Comparison of ENCODE assay signal across 13 cellular contexts in the genomic region with DNA sequence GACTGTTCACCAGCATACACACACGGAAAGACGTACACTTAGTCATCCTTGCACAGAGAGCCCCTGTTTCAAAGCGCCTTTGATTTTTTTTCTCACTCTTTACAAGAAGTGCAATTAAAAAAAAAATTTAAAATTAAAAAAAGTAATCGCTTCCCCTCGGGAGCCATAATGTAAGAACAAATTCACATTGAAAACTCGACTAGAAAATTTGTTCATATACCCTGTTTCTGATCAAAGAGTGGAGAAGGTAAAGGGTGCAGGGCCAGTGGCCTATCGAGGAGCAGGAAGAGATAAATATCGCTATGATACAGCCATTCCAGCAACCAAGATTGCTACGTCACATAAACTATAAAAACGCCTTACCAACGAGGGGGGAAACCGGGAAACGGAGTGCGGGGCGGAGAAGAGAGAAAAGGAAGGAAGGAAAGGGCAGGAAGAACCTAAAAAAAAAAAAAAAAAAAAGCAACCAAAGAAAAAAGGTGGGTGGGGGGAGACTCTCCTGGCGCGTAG. TPM values are rescaled to one million over a fixed set of nuclear protein-coding genes. Genes with fewer than 3 reads are reported as not detected.
A peak's percentile ranks its signal among the peaks of the same experiment; 100 is the strongest.
DNase-seq lines count a peak whose midpoint lies in the region; ATAC-seq, FAIRE-seq and TF ChIP-seq lines count a peak whose summit lies in the region.
"Had no signal": no experiment of that assay in that cellular context is flagged by ENCODE, and none has a peak within 500 bp of the region (broad histone marks: within the 10 kb centered on the region; RNA-seq: fewer than 3 reads in every experiment).

No MANE protein-coding gene starts in this region.

- peak overlapping the region; percentile 85 for H3K4me2 ChIP-seq in IMR-90 (ENCODE audit: low read depth, low read length)
- H3K4me2 ChIP-seq: KMS-11 had no signal

- DNase-seq in IMR-90 (peak; percentile 86), chondrocyte (ENCODE audit: low spot score) (no peak), lower lobe of right lung (no peak), small intestine (no peak)
- DNase-seq in stimulated activated effector memory CD8-positive, alpha-beta T cell treated with anti-CD3 and anti-CD28 coated beads, Interleukin-12 subunit alpha, Interleukin-12 subunit beta, amount 100 ng/mL, for 72 hours (ENCODE audit: low spot score in 2 of 2) = no peak
- DNase-seq: NCI-H1930, SW 1271 had no signal

- BruUV-seq in IMR-90 (replicated peaks; lab: Mats Ljungman, UMichigan) = no TSS peak

- H3K9me1 ChIP-seq in IMR-90 (ENCODE audit: insufficient read depth, low read length) = peaks cover 13% of the 10 kb centered on the region; the same call in 1 of the 2 replicates

- H3K27me3 ChIP-seq in IMR-90 (ENCODE audit: control insufficient read depth, insufficient read depth, low read length) = no peaks in the 10 kb centered on the region
- peaks cover 45% of the 10 kb centered on the region for H3K27me3 ChIP-seq in lower lobe of right lung (ENCODE audit: low read depth)
- peaks cover 0 to 11% of the 10 kb centered on the region in 2 donors for H3K27me3 ChIP-seq in small intestine (ENCODE audit: control insufficient read depth in 2 of 2, insufficient read depth in 2 of 2, low read length in 2 of 2)

- no CpG with 5 or more reads among the region's 17 CpGs for WGBS in IMR-90 (ENCODE audit: extremely low coverage in 2 of 2, insufficient read length in 1 of 2), 2 experiments
- 55 to 84% (median 78%) methylated on average over 17 of the region's 17 CpGs for WGBS in small intestine, 3 donors

- peak overlapping the region; percentile 87 for H2BK120ac ChIP-seq in IMR-90 (ENCODE audit: low read depth, low read length)

- peak overlapping the region; percentile 82 to 91 for H4K8ac ChIP-seq in IMR-90 (ENCODE audit: low read depth in 2 of 2, low read length in 2 of 2)

- peak overlapping the region; percentile 88 for H3K4ac ChIP-seq in IMR-90 (ENCODE audit: low read depth, low read length)

- POLR2A ChIA-PET in IMR-90 (lab: Charles Lee; ENCODE audit: unreplicated experiment) = interaction anchor here (1.3 kb wide), 1 partner anchor 8 kb away, joined by 14 read pairs; no protein-coding TSS in a partner anchor

- H3K27ac ChIP-seq in IMR-90 (ENCODE audit: insufficient read depth, low read length) (peak overlapping the region; percentile 98), lower lobe of right lung (peak overlapping the region; percentile 94), small intestine (ENCODE audit: low read depth in 1 of 2, low read length in 1 of 2) (peak overlapping the region; percentile 9 to 96)
- H3K27ac ChIP-seq: KMS-11 had no signal

- intact Hi-C loops in IMR-90 (cut with micrococcal nuclease) (no loop called here), lower lobe of right lung (cut with DNase I) (no loop called here)

- H2AK5ac ChIP-seq in IMR-90 (ENCODE audit: low read depth, low read length) = peak overlapping the region; percentile 81

- H3K27ac Mint-ChIP-seq in chondrocyte (ENCODE audit: unreplicated experiment) = peak overlapping the region; percentile 99
- no peak overlapping the region for H3K27ac Mint-ChIP-seq in stimulated activated effector memory CD8-positive, alpha-beta T cell treated with anti-CD3 and anti-CD28 coated beads, Interleukin-12 subunit alpha, Interleukin-12 subunit beta, amount 100 ng/mL, for 72 hours
- H3K27ac Mint-ChIP-seq: activated T-helper 17 cell treated with anti-CD3 and anti-CD28 coated beads, Interleukin-2, amount 50 U/mL, for 72 hours; memory B cell had no signal

- H2BK5ac ChIP-seq in IMR-90 (ENCODE audit: low read depth, low read length, poor library complexity, severe bottlenecking) = peak overlapping the region; percentile 95

- H3K14ac ChIP-seq in IMR-90 (replicated peaks; ENCODE audit: low read depth, low read length) = peak overlapping the region; percentile 81; the same call in 1 of the 2 replicates

- peak overlapping the region; percentile 70 for H3K56ac ChIP-seq in IMR-90 (ENCODE audit: extremely low read depth, insufficient read depth, low read length)

- CTCF ChIA-PET in IMR-90 (lab: Yijun Ruan, JAX) = interaction anchor here (1.1 kb wide), 1 partner anchor 37 kb away, joined by 4 read pairs; no protein-coding TSS in a partner anchor

- peaks cover 51% of the 10 kb centered on the region for H3K27me3 Mint-ChIP-seq in chondrocyte (ENCODE audit: low read depth)

- H3K18ac ChIP-seq in IMR-90 (ENCODE audit: low read depth, low read length) = peak overlapping the region; percentile 83

- FAIRE-seq in small intestine (lab: Jason Lieb, UNC) = no peak

- H3K4me3 ChIP-seq in IMR-90 (ENCODE audit: insufficient read depth, low read depth, low read length) (peak overlapping the region; percentile 23; the same call in 1 of the 2 replicates), lower lobe of right lung (peak overlapping the region; percentile 49), small intestine (ENCODE audit: low read depth in 1 of 2, low read length in 2 of 2) (no peak overlapping the region)

- H3K9me3 ChIP-seq in IMR-90 (ENCODE audit: control insufficient read depth, insufficient read depth, low read length) = no peaks in the 10 kb centered on the region
- no peaks in the 10 kb centered on the region for H3K9me3 ChIP-seq in lower lobe of right lung
- no peaks in the 10 kb centered on the region for H3K9me3 ChIP-seq in small intestine (ENCODE audit: control insufficient read depth, low read depth)

- peak overlapping the region; percentile 92 for H3K9ac ChIP-seq in IMR-90 (ENCODE audit: low read depth, low read length)
- H3K9ac ChIP-seq: KMS-11 had no signal

- H4K5ac ChIP-seq in IMR-90 (ENCODE audit: low read depth, low read length) = peak overlapping the region; percentile 73

- dilution Hi-C loops in IMR-90 (cut with HindIII; ENCODE audit: low sequenced_read_pairs, unreplicated experiment) = no loop called here

- peak overlapping the region; percentile 35; the same call in 1 of the 3 replicates for H2BK15ac ChIP-seq in IMR-90 (ENCODE audit: low read depth, low read length)

- no peaks in the 10 kb centered on the region for H3K9me3 Mint-ChIP-seq in chondrocyte (ENCODE audit: low read depth)
- no peaks in the 10 kb centered on the region for H3K9me3 Mint-ChIP-seq in stimulated activated effector memory CD8-positive, alpha-beta T cell treated with anti-CD3 and anti-CD28 coated beads, Interleukin-12 subunit alpha, Interleukin-12 subunit beta, amount 100 ng/mL, for 72 hours
- H3K9me3 Mint-ChIP-seq: activated T-helper 17 cell treated with anti-CD3 and anti-CD28 coated beads, Interleukin-2, amount 50 U/mL, for 72 hours had no signal

- H3K4me3 Mint-ChIP-seq in chondrocyte (ENCODE audit: unreplicated experiment) = peak overlapping the region; percentile 75
- H3K4me3 Mint-ChIP-seq in stimulated activated effector memory CD8-positive, alpha-beta T cell treated with anti-CD3 and anti-CD28 coated beads, Interleukin-12 subunit alpha, Interleukin-12 subunit beta, amount 100 ng/mL, for 72 hours = no peak overlapping the region
- H3K4me3 Mint-ChIP-seq: activated T-helper 17 cell treated with anti-CD3 and anti-CD28 coated beads, Interleukin-2, amount 50 U/mL, for 72 hours; memory B cell had no signal

- no peak for TF ChIP-seq CTCF in IMR-90 (conservative IDR thresholded peaks at IDR 0.05; ENCODE audit: low read depth, low read length)
- TF ChIP-seq CTCF in chondrocyte (IDR thresholded peaks at IDR 0.05) = no peak
- TF ChIP-seq CTCF in lower lobe of right lung (IDR thresholded peaks at IDR 0.05) = no peak

- no peak for TF ChIP-seq RAD21 in IMR-90 (IDR thresholded peaks at IDR 0.05; ENCODE audit: low read length)

- H3K36me3 Mint-ChIP-seq in chondrocyte (ENCODE audit: low read depth) = peaks cover 8% of the 10 kb centered on the region
- no peaks in the 10 kb centered on the region for H3K36me3 Mint-ChIP-seq in stimulated activated effector memory CD8-positive, alpha-beta T cell treated with anti-CD3 and anti-CD28 coated beads, Interleukin-12 subunit alpha, Interleukin-12 subunit beta, amount 100 ng/mL, for 72 hours

- peaks cover 69% of the 10 kb centered on the region for H3K4me1 Mint-ChIP-seq in chondrocyte (ENCODE audit: low read depth)
- H3K4me1 Mint-ChIP-seq in stimulated activated effector memory CD8-positive, alpha-beta T cell treated with anti-CD3 and anti-CD28 coated beads, Interleukin-12 subunit alpha, Interleukin-12 subunit beta, amount 100 ng/mL, for 72 hours = peaks cover 18% of the 10 kb centered on the region

- peaks cover 9% of the 10 kb centered on the region; the same call in 1 of the 2 replicates for H4K20me1 ChIP-seq in IMR-90 (ENCODE audit: insufficient read depth, low read length)

- peak overlapping the region; percentile 72 for H3K23ac ChIP-seq in IMR-90 (ENCODE audit: low read depth, low read length)

- no peak for ATAC-seq in IMR-90 (ENCODE audit: low read depth)
- ATAC-seq in lower lobe of right lung = no peak
- ATAC-seq in GM21717 (IDR thresholded peaks at IDR 0.05; ENCODE audit: unreplicated experiment) = no peak
- ATAC-seq in HG02840 (IDR thresholded peaks at IDR 0.05; ENCODE audit: low FRiP score, unreplicated experiment) = no peak
- no peak for ATAC-seq in GM21390 (IDR thresholded peaks at IDR 0.05; ENCODE audit: unreplicated experiment)
- ATAC-seq in stimulated activated effector memory CD8-positive, alpha-beta T cell treated with anti-CD3 and anti-CD28 coated beads, Interleukin-12 subunit alpha, Interleukin-12 subunit beta, amount 100 ng/mL, for 72 hours = no peak
- ATAC-seq: activated T-helper 17 cell treated with anti-CD3 and anti-CD28 coated beads, Interleukin-2, amount 50 U/mL, for 72 hours had no signal

- H3K36me3 ChIP-seq in IMR-90 (ENCODE audit: control insufficient read depth, insufficient read depth, low read length) (peaks cover 9% of the 10 kb centered on the region; the same call in 1 of the 2 replicates), lower lobe of right lung (no peaks in the 10 kb centered on the region), small intestine (ENCODE audit: control insufficient read depth in 2 of 2, insufficient read depth in 2 of 2, low read length in 2 of 2) (no peaks in the 10 kb centered on the region)

- peak overlapping the region; percentile 91 for H2AK9ac ChIP-seq in IMR-90 (replicated peaks; ENCODE audit: low read depth, low read length, poor library complexity)

- peak overlapping the region; percentile 60 for H2AFZ ChIP-seq in IMR-90 (replicated peaks; ENCODE audit: low read length, poor library complexity)

- H3K79me1 ChIP-seq in IMR-90 (ENCODE audit: low read depth in 1 of 2, low read length in 2 of 2) = peaks cover 0 to 44% of the 10 kb centered on the region in 2 experiments; a peak in 2 of 4 replicates

- 0 out of 2 replicates have a peak overlapping the region, but pooled peaks have one; percentile 11 for H2BK20ac ChIP-seq in IMR-90 (ENCODE audit: low read depth, low read length)

- in situ Hi-C loops in IMR-90 (cut with MboI; ENCODE audit: low sequenced_read_pairs) = loop anchor here (10.0 kb wide), 1 partner anchor 913 kb away; no protein-coding TSS in a partner anchor

- peak; percentile 11; the same call in 1 of the 2 replicates for TF ChIP-seq POLR2A in IMR-90 (IDR thresholded peaks at IDR 0.05; ENCODE audit: low read depth, low read length)

- H4K91ac ChIP-seq in IMR-90 (ENCODE audit: insufficient read depth, low read depth, low read length) = peak overlapping the region; percentile 74

- H3K4me1 ChIP-seq in IMR-90 (ENCODE audit: control insufficient read depth, insufficient read depth, low read length) (peaks cover 50% of the 10 kb centered on the region), lower lobe of right lung (peaks cover 55% of the 10 kb centered on the region), small intestine (ENCODE audit: control insufficient read depth in 2 of 2, insufficient read depth in 1 of 2, low read depth in 1 of 2, low read length in 1 of 2) (peaks cover 0 to 3% of the 10 kb centered on the region in 2 donors)

RNA-seq across cellular contexts. Expression of gene HOXA2, which starts 5.0 kb away (rescaled TPM):
- 1.6 and 1.7 TPM in 2 replicates for total RNA-seq in IMR-90 (2012; rRNA removed)
- 2.4 and 3.9 TPM in 2 replicates for polyA plus RNA-seq in IMR-90 (2012; rRNA removed)
- polyA plus RNA-seq in IMR-90 (2012; cell fraction: cytosol; rRNA removed) = 0.93 and 1.8 TPM in 2 replicates
- polyA plus RNA-seq in IMR-90 (2012; cell fraction: nucleus; rRNA removed; ENCODE audit: low replicate concordance) = 5.2 and 14.9 TPM in 2 replicates
- total RNA-seq in chondrocyte = 8.3 to 10.2 TPM in 2 of 3 replicates, not detected in the other
- total RNA-seq in lower lobe of right lung = 1.5 TPM
- under 1 TPM in 1 of 3 donors, not detected in 2; 0.97 TPM for polyA plus RNA-seq in small intestine
- total RNA-seq: activated T-helper 17 cell treated with anti-CD3 and anti-CD28 coated beads, Interleukin-2, amount 50 U/mL, for 72 hours had no signal

RNA-seq across cellular contexts. Expression of gene HOXA1, which starts 11.6 kb away (rescaled TPM):
- total RNA-seq in IMR-90 (2012; rRNA removed) (0.54 and 0.83 TPM in 2 replicates), chondrocyte (2.7 to 2.9 TPM in 2 of 3 replicates, not detected in the other), lower lobe of right lung (0.77 TPM)
- polyA plus RNA-seq in IMR-90 (2012; rRNA removed) (1.7 and 1.8 TPM in 2 replicates), small intestine (under 1 TPM in 2 of 3 donors, not detected in 1; 0.49 to 0.81 TPM)
- 0.34 and 0.97 TPM in 2 replicates for polyA plus RNA-seq in IMR-90 (2012; cell fraction: cytosol; rRNA removed)
- 1.5 and 1.9 TPM in 2 replicates for polyA plus RNA-seq in IMR-90 (2012; cell fraction: nucleus; rRNA removed; ENCODE audit: low replicate concordance)

RNA-seq across cellular contexts. Expression of gene HOXA4, which starts 23.1 kb away (rescaled TPM):
- total RNA-seq in IMR-90 (2012; rRNA removed) (0.36 and 1.1 TPM in 2 replicates), chondrocyte (0.30 TPM in 1 of 3 replicates, not detected in the others), lower lobe of right lung (8.5 TPM)
- polyA plus RNA-seq in IMR-90 (2012; rRNA removed) (7.2 and 8.0 TPM in 2 replicates), small intestine (1 to 10 TPM in 2 of 3 donors, not detected in 1; 2.4 to 7.9 TPM)
- polyA plus RNA-seq in IMR-90 (2012; cell fraction: cytosol; rRNA removed) = 4.3 and 5.1 TPM in 2 replicates
- polyA plus RNA-seq in IMR-90 (2012; cell fraction: nucleus; rRNA removed; ENCODE audit: low replicate concordance) = 4.5 and 16.6 TPM in 2 replicates

RNA-seq across cellular contexts. Expression of gene HOXA5, which starts 36.0 kb away (rescaled TPM):
- total RNA-seq in IMR-90 (2012; rRNA removed) = 19.9 and 23.9 TPM in 2 replicates
- 28.1 and 29.4 TPM in 2 replicates for polyA plus RNA-seq in IMR-90 (2012; rRNA removed)
- 27.6 and 56.3 TPM in 2 replicates for polyA plus RNA-seq in IMR-90 (2012; cell fraction: cytosol; rRNA removed)
- polyA plus RNA-seq in IMR-90 (2012; cell fraction: nucleus; rRNA removed; ENCODE audit: low replicate concordance) = 34.9 and 41.0 TPM in 2 replicates
- total RNA-seq in chondrocyte = not detected in 3 replicates
- total RNA-seq in lower lobe of right lung = 16.0 TPM
- 1 to 10 TPM in 2 of 3 donors, under 1 TPM in 1; 0.45 to 7.7 (median 2.4) TPM for polyA plus RNA-seq in small intestine
- total RNA-seq: activated T-helper 17 cell treated with anti-CD3 and anti-CD28 coated beads, Interleukin-2, amount 50 U/mL, for 72 hours had no signal

RNA-seq across cellular contexts. Expression of gene HOXA6, which starts 40.1 kb away (rescaled TPM):
- 1.4 and 1.7 TPM in 2 replicates for total RNA-seq in IMR-90 (2012; rRNA removed)
- 1.8 and 2.1 TPM in 2 replicates for polyA plus RNA-seq in IMR-90 (2012; rRNA removed)
- polyA plus RNA-seq in IMR-90 (2012; cell fraction: cytosol; rRNA removed) = 0.50 and 1.7 TPM in 2 replicates
- polyA plus RNA-seq in IMR-90 (2012; cell fraction: nucleus; rRNA removed; ENCODE audit: low replicate concordance) = 3.9 and 5.3 TPM in 2 replicates
- total RNA-seq in chondrocyte = not detected in 3 replicates
- 4.6 TPM for total RNA-seq in lower lobe of right lung
- under 1 TPM in 2 of 3 donors, not detected in 1; 0.46 to 0.81 TPM for polyA plus RNA-seq in small intestine
- total RNA-seq: activated T-helper 17 cell treated with anti-CD3 and anti-CD28 coated beads, Interleukin-2, amount 50 U/mL, for 72 hours had no signal

Comparison
In these comparisons a context has a peak if more than half of its experiments do, and no peak if none do; other contexts are left out.
1. H3K4me3 ChIP-seq: peak in IMR-90 (single experiment) and lower lobe of right lung (single experiment); none in small intestine (0 of 2).
2. Peak in every context shown above with its lines, with median percentiles within 50 percentile points of each other: H3K27ac ChIP-seq.